Comparison of ENCODE assay signal across 10 cellular contexts in the genomic region with DNA sequence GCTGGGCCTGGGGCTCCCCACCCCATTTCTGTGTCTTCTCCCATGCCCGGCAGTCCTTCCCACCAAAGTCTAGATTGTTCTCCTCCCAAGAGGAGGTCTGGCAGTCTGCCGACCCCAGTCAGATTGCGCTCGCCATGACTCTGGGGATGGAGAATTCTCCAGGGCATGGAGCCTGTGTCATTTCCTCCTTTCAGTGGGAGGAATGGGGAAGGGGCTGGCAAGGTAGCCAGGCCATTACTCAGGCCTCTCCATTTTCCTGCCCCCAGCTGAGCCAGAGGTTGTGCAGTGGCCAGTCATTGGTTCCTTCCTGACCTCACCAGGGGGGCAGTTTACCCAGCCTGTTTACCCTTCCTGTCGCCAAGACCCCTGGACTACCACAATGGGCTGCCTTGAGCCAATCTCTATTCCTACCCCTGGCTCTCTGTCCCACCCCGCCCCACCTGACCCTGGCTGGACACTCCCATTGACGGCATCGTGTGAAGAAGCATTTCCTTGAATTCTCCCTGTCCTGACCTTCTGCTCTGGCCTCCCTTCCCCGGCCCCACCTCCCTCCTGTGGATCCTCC. TPM values are rescaled to one million over a fixed set of nuclear protein-coding genes. Genes with fewer than 3 reads are reported as not detected.
DNase-seq lines count a peak whose midpoint lies in the region; ATAC-seq, FAIRE-seq and TF ChIP-seq lines count a peak whose summit lies in the region.
"Had no signal": no experiment of that assay in that cellular context is flagged by ENCODE, and none has a peak within 500 bp of the region (broad histone marks: within the 10 kb centered on the region; RNA-seq: fewer than 3 reads in every experiment).

No MANE protein-coding gene starts in this region.

- H3K4me3 ChIP-seq in endothelial cell of umbilical vein (replicated peaks in 1 of 3; ENCODE audit: insufficient read depth in 1 of 3, low read depth in 1 of 3, low read length in 3 of 3) (peak overlapping the region; percentile 11 to 73 (median 60)), mesendoderm (ENCODE audit: low read length) (no peak overlapping the region), upper lobe of right lung (peak overlapping the region; percentile 46)

- peak overlapping the region; percentile 5 for H3K4ac ChIP-seq in mesendoderm (ENCODE audit: low read depth, low read length)

- no CpG with 5 or more reads among the region's 9 CpGs for WGBS in mesendoderm (ENCODE audit: extremely low coverage, insufficient coverage, low lambda C conversion rate)

- H3K27me3 ChIP-seq in endothelial cell of umbilical vein (ENCODE audit: control insufficient read depth in 2 of 2, insufficient read depth in 2 of 2, low read length in 2 of 2), result no peaks in the 10 kb centered on the region
- H3K27me3 ChIP-seq in mesendoderm (ENCODE audit: insufficient read depth, low read length, poor library complexity), result no peaks in the 10 kb centered on the region
- no peaks in the 10 kb centered on the region for H3K27me3 ChIP-seq in upper lobe of right lung

- H3K9me1 ChIP-seq in endothelial cell of umbilical vein (replicated peaks; ENCODE audit: control insufficient read depth, extremely low read depth, insufficient read depth, low read length), result no peaks in the 10 kb centered on the region

- H3K4me1 ChIP-seq in endothelial cell of umbilical vein (ENCODE audit: control insufficient read depth, extremely low read depth, insufficient read depth, low read length), result peaks cover 81% of the 10 kb centered on the region
- H3K4me1 ChIP-seq in mesendoderm (ENCODE audit: control insufficient read depth, low read depth, low read length), result peaks cover 22% of the 10 kb centered on the region
- H3K4me1 ChIP-seq in upper lobe of right lung, result peaks cover 94% of the 10 kb centered on the region

- intact Hi-C loops in endothelial cell of umbilical vein (cut with micrococcal nuclease), result loop anchor here (1.0 to 2.0 kb wide), 4 partner anchors 22 to 190 kb away; no protein-coding TSS in a partner anchor
- intact Hi-C loops in upper lobe of right lung (cut with DNase I), result no loop called here

- peak overlapping the region; percentile 98 for H3K9ac ChIP-seq in endothelial cell of umbilical vein (replicated peaks; ENCODE audit: extremely low read depth, insufficient read depth, low read length)
- no peak overlapping the region for H3K9ac ChIP-seq in mesendoderm (ENCODE audit: low read length)

- no peak overlapping the region for H2AK5ac ChIP-seq in mesendoderm (ENCODE audit: low read length)

- H2BK120ac ChIP-seq in mesendoderm (ENCODE audit: low read depth, low read length), result no peak overlapping the region

- no peak overlapping the region for H4K8ac ChIP-seq in mesendoderm (ENCODE audit: low read depth, low read length)

- no peak overlapping the region for H3K56ac ChIP-seq in mesendoderm (ENCODE audit: low read length)

- dilution Hi-C loops in endothelial cell of umbilical vein (cut with MboI; ENCODE audit: extremely low pct_ligation_motif_present, low sequenced_read_pairs), result no loop called here

- H3K36me3 ChIP-seq in endothelial cell of umbilical vein (ENCODE audit: control insufficient read depth in 2 of 2, extremely low read depth in 1 of 2, insufficient read depth in 2 of 2, low read length in 2 of 2) (peaks cover 0 to 5% of the 10 kb centered on the region in 2 experiments), mesendoderm (ENCODE audit: control insufficient read depth, insufficient read depth, low read length) (no peaks in the 10 kb centered on the region), upper lobe of right lung (no peaks in the 10 kb centered on the region)

- peak; percentile 48 for ATAC-seq in upper lobe of right lung
- no peak for ATAC-seq in HG02885 (IDR thresholded peaks at IDR 0.05; ENCODE audit: poor library complexity, unreplicated experiment)
- no peak for ATAC-seq in HG02938 (IDR thresholded peaks at IDR 0.05; ENCODE audit: unreplicated experiment)

- peak; percentile 97 for TF ChIP-seq POLR2A in endothelial cell of umbilical vein (IDR thresholded peaks at IDR 0.05; ENCODE audit: low read depth, low read length)

- TF ChIP-seq CTCF in endothelial cell of umbilical vein (IDR thresholded peaks at IDR 0.05; ENCODE audit: extremely low read depth in 1 of 2, insufficient read depth in 1 of 2, low read depth in 1 of 2, low read length in 2 of 2) (no peak), upper lobe of right lung (IDR thresholded peaks at IDR 0.05) (no peak)

- no peaks in the 10 kb centered on the region for H3K9me3 ChIP-seq in endothelial cell of umbilical vein (replicated peaks; ENCODE audit: control insufficient read depth, insufficient read depth, low read length)
- no peaks in the 10 kb centered on the region for H3K9me3 ChIP-seq in upper lobe of right lung

- H2BK15ac ChIP-seq in mesendoderm (replicated peaks; ENCODE audit: low read depth), result no peak overlapping the region

- CTCF ChIA-PET in endothelial cell of umbilical vein (lab: Charles Lee), result interaction anchor here (1.0 to 6.8 kb wide), 6 partner anchors 12 to 80 kb away, joined by 4 to 52 read pairs (median 26); no protein-coding TSS in a partner anchor

- peak overlapping the region; percentile 7 for H3K18ac ChIP-seq in mesendoderm (ENCODE audit: low read length)

- H3K79me2 ChIP-seq in endothelial cell of umbilical vein (ENCODE audit: control insufficient read depth, insufficient read depth, low read length), result peaks cover 41% of the 10 kb centered on the region
- no peaks in the 10 kb centered on the region for H3K79me2 ChIP-seq in mesendoderm (ENCODE audit: control insufficient read depth, insufficient read depth, low read length)

- H4K20me1 ChIP-seq in endothelial cell of umbilical vein (replicated peaks; ENCODE audit: control insufficient read depth, extremely low read depth, insufficient read depth, low read length), result no peaks in the 10 kb centered on the region

- no TSS peak for BruUV-seq in endothelial cell of umbilical vein (replicated peaks; lab: Mats Ljungman, UMichigan)

- peak overlapping the region; percentile 23 for H2BK5ac ChIP-seq in mesendoderm (ENCODE audit: low read length)

- no peak overlapping the region for H3K23ac ChIP-seq in mesendoderm (ENCODE audit: low read length)

- H4K5ac ChIP-seq in mesendoderm (ENCODE audit: low read length), result no peak overlapping the region

- DNase-seq in NCI-H226, result peak; percentile 96
- peak; percentile 94 for DNase-seq in endothelial cell of umbilical vein (ENCODE audit: low read depth, low spot score)
- no peak for DNase-seq in mesendoderm
- DNase-seq in upper lobe of right lung, result no peak
- no peak for DNase-seq in ecto neural progenitor cell (ENCODE audit: low spot score)
- DNase-seq in NCI-H1417 (lab: John Stamatoyannopoulos, UW), result no peak
- DNase-seq: activated naive CD4-positive, alpha-beta T cell had no signal

- H3K27ac ChIP-seq in endothelial cell of umbilical vein (ENCODE audit: insufficient read depth, low read depth, low read length) (peak overlapping the region; percentile 98), mesendoderm (ENCODE audit: low read depth, low read length) (peak overlapping the region; percentile 76), upper lobe of right lung (peak overlapping the region; percentile 86)

- POLR2A ChIA-PET in endothelial cell of umbilical vein (lab: Charles Lee), result interaction anchor here (1.3 to 1.4 kb wide), 2 partner anchors 14 to 20 kb away, joined by 3 to 11 read pairs; no protein-coding TSS in a partner anchor

- FAIRE-seq in endothelial cell of umbilical vein (lab: Jason Lieb, UNC), result peak; percentile 95
- FAIRE-seq: GM18507 had no signal

- no peak overlapping the region for H2AFZ ChIP-seq in endothelial cell of umbilical vein (ENCODE audit: low read depth, low read length)

- H3K4me2 ChIP-seq in endothelial cell of umbilical vein (ENCODE audit: insufficient read depth, low read length) (peak overlapping the region; percentile 78), mesendoderm (ENCODE audit: low read length) (no peak overlapping the region)

- no peaks in the 10 kb centered on the region for H3K79me1 ChIP-seq in mesendoderm (ENCODE audit: low read length)

TF ChIP-seq in endothelial cell of umbilical vein, 7 proteins besides CTCF, POLR2A, EP300 and RAD21 (continues in another document):
- TF ChIP-seq POLR2AphosphoS5 (IDR thresholded peaks at IDR 0.05; ENCODE audit: insufficient read depth, low read depth, low read length), result peak; percentile 91

RNA-seq across cellular contexts. Expression of a gene that starts 0.6 kb away (rescaled TPM):
- total RNA-seq in endothelial cell of umbilical vein (93.9 and 121 TPM in 2 replicates), upper lobe of right lung (151 TPM)
- 56.9 and 68.4 TPM in 2 replicates for polyA plus RNA-seq in endothelial cell of umbilical vein
- 58.1 and 70.3 TPM in 2 replicates for polyA plus RNA-seq in endothelial cell of umbilical vein (2011; cell fraction: cytosol; rRNA removed)
- 80.9 and 110 TPM in 2 replicates for polyA plus RNA-seq in endothelial cell of umbilical vein (2011; cell fraction: nucleus; rRNA removed)
- polyA plus RNA-seq in endothelial cell of umbilical vein (2012), result 58.3 and 66.7 TPM in 2 replicates
- 84.2 and 147 TPM in 2 replicates for polyA minus RNA-seq in endothelial cell of umbilical vein
- 8.7 TPM for polyA minus RNA-seq in endothelial cell of umbilical vein (2011; cell fraction: cytosol; rRNA and poly(A)+ RNA removed)
- 66.6 and 71.2 TPM in 2 replicates for polyA minus RNA-seq in endothelial cell of umbilical vein (2011; cell fraction: nucleus; rRNA and poly(A)+ RNA removed)
- 1.7 TPM for polyA plus RNA-seq in mesendoderm (2013, experiment 1 of 2)
- polyA plus RNA-seq in mesendoderm (2013, experiment 2 of 2), result 1.6 TPM

RNA-seq across cellular contexts. Expression of a gene that starts 20.0 kb away (rescaled TPM):
- total RNA-seq in endothelial cell of umbilical vein (1.1 and 1.2 TPM in 2 replicates), upper lobe of right lung (1.7 TPM)
- polyA plus RNA-seq in endothelial cell of umbilical vein, result 0.43 and 0.59 TPM in 2 replicates
- polyA plus RNA-seq in endothelial cell of umbilical vein (2011; cell fraction: cytosol; rRNA removed), result 0.27 and 0.37 TPM in 2 replicates
- 0.55 and 0.80 TPM in 2 replicates for polyA plus RNA-seq in endothelial cell of umbilical vein (2011; cell fraction: nucleus; rRNA removed)
- 0.28 and 0.67 TPM in 2 replicates for polyA plus RNA-seq in endothelial cell of umbilical vein (2012)
- polyA minus RNA-seq in endothelial cell of umbilical vein, result 0.68 and 0.75 TPM in 2 replicates
- polyA minus RNA-seq in endothelial cell of umbilical vein (2011; cell fraction: cytosol; rRNA and poly(A)+ RNA removed), result not detected
- polyA minus RNA-seq in endothelial cell of umbilical vein (2011; cell fraction: nucleus; rRNA and poly(A)+ RNA removed), result 0.77 and 1.1 TPM in 2 replicates
- 11.8 TPM for polyA plus RNA-seq in mesendoderm (2013, experiment 1 of 2)
- polyA plus RNA-seq in mesendoderm (2013, experiment 2 of 2), result 11.5 TPM

RNA-seq across cellular contexts. Expression of a gene that starts 59.8 kb away (rescaled TPM):
- total RNA-seq in endothelial cell of umbilical vein (44.4 and 51.2 TPM in 2 replicates), upper lobe of right lung (51.2 TPM)
- 37.0 and 41.8 TPM in 2 replicates for polyA plus RNA-seq in endothelial cell of umbilical vein
- polyA plus RNA-seq in endothelial cell of umbilical vein (2011; cell fraction: cytosol; rRNA removed), result 39.8 and 41.8 TPM in 2 replicates
- 85.3 and 110 TPM in 2 replicates for polyA plus RNA-seq in endothelial cell of umbilical vein (2011; cell fraction: nucleus; rRNA removed)
- 33.1 and 42.8 TPM in 2 replicates for polyA plus RNA-seq in endothelial cell of umbilical vein (2012)
- polyA minus RNA-seq in endothelial cell of umbilical vein, result 34.4 and 36.8 TPM in 2 replicates
- 18.9 TPM for polyA minus RNA-seq in endothelial cell of umbilical vein (2011; cell fraction: cytosol; rRNA and poly(A)+ RNA removed)
- 40.7 and 55.0 TPM in 2 replicates for polyA minus RNA-seq in endothelial cell of umbilical vein (2011; cell fraction: nucleus; rRNA and poly(A)+ RNA removed)
- polyA plus RNA-seq in mesendoderm (2013, experiment 1 of 2), result 39.2 TPM
- 39.6 TPM for polyA plus RNA-seq in mesendoderm (2013, experiment 2 of 2)

Comparison
In these comparisons a context has a peak if more than half of its experiments do, and no peak if none do; other contexts are left out.
1. DNase-seq: peak in NCI-H226 (single experiment) and endothelial cell of umbilical vein (single experiment); none in mesendoderm (single experiment), upper lobe of right lung (single experiment), ecto neural progenitor cell (single experiment) and NCI-H1417 (0 of 3).
2. Peak in every context shown above with its lines, with median percentiles within 50 percentile points of each other: H3K27ac ChIP-seq.